In the genomic region with DNA sequence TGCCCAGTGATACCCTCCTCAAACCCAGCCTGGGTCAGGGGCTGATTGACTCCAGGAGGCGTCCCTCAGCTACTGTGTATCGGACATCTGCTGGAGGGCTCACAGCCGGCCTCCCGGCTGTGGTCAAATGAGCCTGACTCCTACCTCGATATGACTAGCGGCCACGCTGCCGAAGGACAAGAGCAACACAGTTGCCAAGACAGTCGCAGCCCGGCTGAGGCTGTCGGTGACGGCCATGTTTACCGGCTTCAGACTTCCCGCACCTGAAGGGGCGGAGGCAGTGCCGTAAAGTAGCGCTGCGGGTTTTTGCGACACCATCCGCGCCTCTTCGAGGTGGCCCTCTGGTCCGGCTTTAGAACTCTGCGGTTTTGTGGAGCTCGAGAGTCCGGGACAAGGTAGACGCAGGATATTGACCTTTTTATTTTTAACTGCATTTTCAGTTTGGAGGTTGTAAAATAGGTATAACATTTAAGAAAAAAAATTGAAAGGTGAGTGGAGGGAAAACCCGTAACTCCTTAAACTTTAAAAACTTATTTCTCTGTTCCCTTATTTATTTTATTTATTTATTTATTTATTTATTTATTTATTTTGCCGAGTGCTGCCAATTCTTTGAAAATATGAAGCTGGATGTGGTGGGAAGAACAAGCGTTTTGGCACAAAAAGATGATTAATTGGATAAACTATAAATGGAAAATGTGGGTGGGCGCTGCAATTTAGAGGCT, we compare ENCODE assay signal across 8 cellular contexts. TPM values are rescaled to one million over a fixed set of nuclear protein-coding genes. Genes with fewer than 3 reads are reported as not detected.
DNase-seq lines count a peak whose midpoint lies in the region; ATAC-seq lines count a peak whose summit lies in the region.

A gene (minus strand): TSS at position 265 of the 722 bp plus-strand sequence. CDS start 28 bp downstream, at position 237.

- H3K27me3 ChIP-seq in BLaER1 treated with 17β-estradiol and CSF1 and Interleukin-3, amounts not matched to agents 10 nM and 100 nM, result no peaks in the 10 kb centered on the region

- peak within 1 kb of the TSS; percentile 65 to 92 (median 80) for H3K4me3 ChIP-seq in BLaER1 treated with 17β-estradiol and CSF1 and Interleukin-3, amounts not matched to agents 10 nM and 100 nM

- peak within 1 kb of the TSS in 10 of 11 experiments; percentile 47 to 80 (median 71); a peak in 21 of 22 replicates for H3K27ac ChIP-seq in BLaER1 treated with 17β-estradiol and CSF1 and Interleukin-3, amounts not matched to agents 10 nM and 100 nM

- peak; percentile 86 for DNase-seq in NCI-H526 treated with DMSO at 0.1 percent for 48 hours (lab: John Stamatoyannopoulos, UW)
- peak; percentile 66 to 80 for DNase-seq in activated CD4-positive, alpha-beta T cell treated with anti-CD3 and anti-CD28 coated beads, Interleukin-2, amount 50 U/mL, for 24 hours (ENCODE audit: low read depth in 1 of 2, low spot score in 1 of 2)
- DNase-seq in left lobe of liver (ENCODE audit: low spot score), result peak; percentile 92
- peak; percentile 80 for DNase-seq in stimulated activated CD4-positive, alpha-beta T cell treated with anti-CD3 and anti-CD28 coated beads, Interleukin-2, amount 100 ng/mL, for 4 hours (ENCODE audit: low read depth)

- intact Hi-C loops in dendritic cell treated with granulocyte-macrophage colony-stimulating factor and Interleukin-4, amounts not matched to agents 40 ng/mL and 50 ng/mL, for 4 days (cut with micrococcal nuclease), result loop anchor here (2.0 kb wide), 1 partner anchor 463 kb away; a partner anchor contains a TSS

- peaks cover 25% of the 10 kb centered on the region for H3K4me1 Mint-ChIP-seq in dendritic cell treated with granulocyte-macrophage colony-stimulating factor and Interleukin-4, amounts not matched to agents 40 ng/mL and 50 ng/mL, for 4 days (ENCODE audit: low read depth)

- no peaks in the 10 kb centered on the region for H4K20me1 ChIP-seq in BLaER1 treated with 17β-estradiol and CSF1 and Interleukin-3, amounts not matched to agents 10 nM and 100 nM

- H3K9me3 Mint-ChIP-seq in dendritic cell treated with granulocyte-macrophage colony-stimulating factor and Interleukin-4, amounts not matched to agents 40 ng/mL and 50 ng/mL, for 4 days, result peaks cover under 1% of the 10 kb centered on the region

- H3K36me3 ChIP-seq in BLaER1 treated with 17β-estradiol and CSF1 and Interleukin-3, amounts not matched to agents 10 nM and 100 nM, result peaks cover 0 to 10% (median 0%) of the 10 kb centered on the region in 11 experiments; a peak in 2 of 22 replicates

- H3K4me1 ChIP-seq in BLaER1 treated with 17β-estradiol and CSF1 and Interleukin-3, amounts not matched to agents 10 nM and 100 nM, result peaks cover 5 to 19% (median 13%) of the 10 kb centered on the region in 10 experiments; a peak in 18 of 20 replicates

- H3K27ac Mint-ChIP-seq in dendritic cell treated with granulocyte-macrophage colony-stimulating factor and Interleukin-4, amounts not matched to agents 40 ng/mL and 50 ng/mL, for 4 days, result peak within 1 kb of the TSS; percentile 90

- H3K36me3 Mint-ChIP-seq in dendritic cell treated with granulocyte-macrophage colony-stimulating factor and Interleukin-4, amounts not matched to agents 40 ng/mL and 50 ng/mL, for 4 days (ENCODE audit: low read depth), result peaks cover 6% of the 10 kb centered on the region

- peak within 1 kb of the TSS; percentile 64 to 88 (median 77) for H3K4me2 ChIP-seq in BLaER1 treated with 17β-estradiol and CSF1 and Interleukin-3, amounts not matched to agents 10 nM and 100 nM

- H3K9ac ChIP-seq in BLaER1 treated with 17β-estradiol and CSF1 and Interleukin-3, amounts not matched to agents 10 nM and 100 nM, result peak within 1 kb of the TSS; percentile 68 to 83 (median 80)

- peak within 1 kb of the TSS; percentile 86 for H3K4me3 Mint-ChIP-seq in dendritic cell treated with granulocyte-macrophage colony-stimulating factor and Interleukin-4, amounts not matched to agents 40 ng/mL and 50 ng/mL, for 4 days

- ATAC-seq in GM19324 (IDR thresholded peaks at IDR 0.05; ENCODE audit: low FRiP score, unreplicated experiment), result peak; percentile 96
- peak; percentile 89 for ATAC-seq in HG03469 (IDR thresholded peaks at IDR 0.05; ENCODE audit: unreplicated experiment)
- peak; percentile 100 for ATAC-seq in left lobe of liver

- peaks cover 0 to 6% (median 0%) of the 10 kb centered on the region in 11 experiments; a peak in 4 of 22 replicates for H3K9me3 ChIP-seq in BLaER1 treated with 17β-estradiol and CSF1 and Interleukin-3, amounts not matched to agents 10 nM and 100 nM (replicated peaks in 1 of 11)

- no peaks in the 10 kb centered on the region for H3K27me3 Mint-ChIP-seq in dendritic cell treated with granulocyte-macrophage colony-stimulating factor and Interleukin-4, amounts not matched to agents 40 ng/mL and 50 ng/mL, for 4 days

RNA-seq across cellular contexts. Expression of the gene that starts here (rescaled TPM):
- 14.2 TPM for total RNA-seq in left lobe of liver

Comparison
In these comparisons a context has a peak if more than half of its experiments do, and no peak if none do; other contexts are left out.
1. Peak in every context shown above with its lines: DNase-seq, ATAC-seq, H3K4me3 ChIP-seq and H3K27ac ChIP-seq.